1 cellular context compared by ENCODE assay signal in genomic region chr3:58177747-58178527, GRCh38.
TF ChIP-seq lines count a peak whose summit lies in the region.

No MANE protein-coding gene starts in this region.

TF ChIP-seq in HepG2, 621 proteins besides CTCF, POLR2A, EP300 and RAD21 (continued from another document and continues in another):
- TF ChIP-seq ZNF280D (CRISPR knock-in tag; IDR thresholded peaks at IDR 0.05) (peak; percentile 67; the same call in 1 of the 2 replicates), NFE2L1 (CRISPR knock-in tag; IDR thresholded peaks at IDR 0.05; ENCODE audit: borderline replicate concordance) (no peak), NPAS2 (CRISPR knock-in tag; IDR thresholded peaks at IDR 0.05; ENCODE audit: borderline replicate concordance) (no peak), HNF4A (CRISPR knock-in tag; IDR thresholded peaks at IDR 0.05) (no peak), SPEN (CRISPR knock-in tag; IDR thresholded peaks at IDR 0.05; ENCODE audit: low read depth) (peak; percentile 30; the same call in 1 of the 2 replicates), TFDP1 (CRISPR knock-in tag; IDR thresholded peaks at IDR 0.05; ENCODE audit: borderline replicate concordance) (peak; percentile 19; the same call in 1 of the 2 replicates), GMEB1 (CRISPR knock-in tag; IDR thresholded peaks at IDR 0.05; ENCODE audit: borderline replicate concordance) (no peak; the same call in 1 of the 2 replicates), RXRB (CRISPR knock-in tag; IDR thresholded peaks at IDR 0.05; ENCODE audit: borderline replicate concordance) (peak; percentile 12; the same call in 1 of the 2 replicates), ATAD3A (CRISPR knock-in tag; IDR thresholded peaks at IDR 0.05) (no peak), ZNF577 (CRISPR knock-in tag; IDR thresholded peaks at IDR 0.05; ENCODE audit: borderline replicate concordance, low read depth) (no peak), ZFP91 (CRISPR knock-in tag; IDR thresholded peaks at IDR 0.05; ENCODE audit: borderline replicate concordance) (peak; percentile 71; the same call in 1 of the 2 replicates), TRIM24 (CRISPR knock-in tag; IDR thresholded peaks at IDR 0.05) (no peak), ZMYM4 (CRISPR knock-in tag; IDR thresholded peaks at IDR 0.05) (no peak), NR2C2 (CRISPR knock-in tag; IDR thresholded peaks at IDR 0.05; ENCODE audit: borderline replicate concordance) (no peak), ZNF788 (CRISPR knock-in tag; IDR thresholded peaks at IDR 0.05; ENCODE audit: borderline replicate concordance) (no peak), MED1 (CRISPR knock-in tag; IDR thresholded peaks at IDR 0.05) (0 out of 2 replicates have a peak, but pooled peaks have one; percentile 28), ETV5 (CRISPR knock-in tag; IDR thresholded peaks at IDR 0.05; ENCODE audit: borderline replicate concordance) (peak; percentile 41; the same call in 1 of the 2 replicates), ZBTB38 (CRISPR knock-in tag; IDR thresholded peaks at IDR 0.05) (peak; percentile 52; the same call in 1 of the 2 replicates), ZKSCAN5 (CRISPR knock-in tag; IDR thresholded peaks at IDR 0.05) (0 out of 2 replicates have a peak, but pooled peaks have one; percentile 38), SIN3B (IDR thresholded peaks at IDR 0.05; ENCODE audit: low read length) (no peak), ZNF205 (CRISPR knock-in tag; IDR thresholded peaks at IDR 0.05) (no peak; the same call in 1 of the 2 replicates), ZNF720 (CRISPR knock-in tag; IDR thresholded peaks at IDR 0.05) (no peak), KAT2B (IDR thresholded peaks at IDR 0.05; ENCODE audit: borderline replicate concordance, low read depth, low read length) (no peak), ZNF510 (CRISPR knock-in tag; IDR thresholded peaks at IDR 0.05; ENCODE audit: low read depth) (no peak), ZNF576 (CRISPR knock-in tag; IDR thresholded peaks at IDR 0.05) (no peak), ZNF790 (CRISPR knock-in tag; IDR thresholded peaks at IDR 0.05; ENCODE audit: borderline replicate concordance) (no peak), ZSCAN12 (CRISPR knock-in tag; IDR thresholded peaks at IDR 0.05) (no peak)
- TF ChIP-seq, protein P1, sequence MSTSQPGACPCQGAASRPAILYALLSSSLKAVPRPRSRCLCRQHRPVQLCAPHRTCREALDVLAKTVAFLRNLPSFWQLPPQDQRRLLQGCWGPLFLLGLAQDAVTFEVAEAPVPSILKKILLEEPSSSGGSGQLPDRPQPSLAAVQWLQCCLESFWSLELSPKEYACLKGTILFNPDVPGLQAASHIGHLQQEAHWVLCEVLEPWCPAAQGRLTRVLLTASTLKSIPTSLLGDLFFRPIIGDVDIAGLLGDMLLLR (CRISPR knock-in tag; IDR thresholded peaks at IDR 0.05), result no peak
- TF ChIP-seq, protein P2, sequence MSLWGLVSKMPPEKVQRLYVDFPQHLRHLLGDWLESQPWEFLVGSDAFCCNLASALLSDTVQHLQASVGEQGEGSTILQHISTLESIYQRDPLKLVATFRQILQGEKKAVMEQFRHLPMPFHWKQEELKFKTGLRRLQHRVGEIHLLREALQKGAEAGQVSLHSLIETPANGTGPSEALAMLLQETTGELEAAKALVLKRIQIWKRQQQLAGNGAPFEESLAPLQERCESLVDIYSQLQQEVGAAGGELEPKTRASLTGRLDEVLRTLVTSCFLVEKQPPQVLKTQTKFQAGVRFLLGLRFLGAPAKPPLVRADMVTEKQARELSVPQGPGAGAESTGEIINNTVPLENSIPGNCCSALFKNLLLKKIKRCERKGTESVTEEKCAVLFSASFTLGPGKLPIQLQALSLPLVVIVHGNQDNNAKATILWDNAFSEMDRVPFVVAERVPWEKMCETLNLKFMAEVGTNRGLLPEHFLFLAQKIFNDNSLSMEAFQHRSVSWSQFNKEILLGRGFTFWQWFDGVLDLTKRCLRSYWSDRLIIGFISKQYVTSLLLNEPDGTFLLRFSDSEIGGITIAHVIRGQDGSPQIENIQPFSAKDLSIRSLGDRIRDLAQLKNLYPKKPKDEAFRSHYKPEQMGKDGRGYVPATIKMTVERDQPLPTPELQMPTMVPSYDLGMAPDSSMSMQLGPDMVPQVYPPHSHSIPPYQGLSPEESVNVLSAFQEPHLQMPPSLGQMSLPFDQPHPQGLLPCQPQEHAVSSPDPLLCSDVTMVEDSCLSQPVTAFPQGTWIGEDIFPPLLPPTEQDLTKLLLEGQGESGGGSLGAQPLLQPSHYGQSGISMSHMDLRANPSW (CRISPR knock-in tag; IDR thresholded peaks at IDR 0.05; ENCODE audit: borderline replicate concordance), result 0 out of 2 replicates have a peak, but pooled peaks have one; percentile 37
- TF ChIP-seq, protein P3, sequence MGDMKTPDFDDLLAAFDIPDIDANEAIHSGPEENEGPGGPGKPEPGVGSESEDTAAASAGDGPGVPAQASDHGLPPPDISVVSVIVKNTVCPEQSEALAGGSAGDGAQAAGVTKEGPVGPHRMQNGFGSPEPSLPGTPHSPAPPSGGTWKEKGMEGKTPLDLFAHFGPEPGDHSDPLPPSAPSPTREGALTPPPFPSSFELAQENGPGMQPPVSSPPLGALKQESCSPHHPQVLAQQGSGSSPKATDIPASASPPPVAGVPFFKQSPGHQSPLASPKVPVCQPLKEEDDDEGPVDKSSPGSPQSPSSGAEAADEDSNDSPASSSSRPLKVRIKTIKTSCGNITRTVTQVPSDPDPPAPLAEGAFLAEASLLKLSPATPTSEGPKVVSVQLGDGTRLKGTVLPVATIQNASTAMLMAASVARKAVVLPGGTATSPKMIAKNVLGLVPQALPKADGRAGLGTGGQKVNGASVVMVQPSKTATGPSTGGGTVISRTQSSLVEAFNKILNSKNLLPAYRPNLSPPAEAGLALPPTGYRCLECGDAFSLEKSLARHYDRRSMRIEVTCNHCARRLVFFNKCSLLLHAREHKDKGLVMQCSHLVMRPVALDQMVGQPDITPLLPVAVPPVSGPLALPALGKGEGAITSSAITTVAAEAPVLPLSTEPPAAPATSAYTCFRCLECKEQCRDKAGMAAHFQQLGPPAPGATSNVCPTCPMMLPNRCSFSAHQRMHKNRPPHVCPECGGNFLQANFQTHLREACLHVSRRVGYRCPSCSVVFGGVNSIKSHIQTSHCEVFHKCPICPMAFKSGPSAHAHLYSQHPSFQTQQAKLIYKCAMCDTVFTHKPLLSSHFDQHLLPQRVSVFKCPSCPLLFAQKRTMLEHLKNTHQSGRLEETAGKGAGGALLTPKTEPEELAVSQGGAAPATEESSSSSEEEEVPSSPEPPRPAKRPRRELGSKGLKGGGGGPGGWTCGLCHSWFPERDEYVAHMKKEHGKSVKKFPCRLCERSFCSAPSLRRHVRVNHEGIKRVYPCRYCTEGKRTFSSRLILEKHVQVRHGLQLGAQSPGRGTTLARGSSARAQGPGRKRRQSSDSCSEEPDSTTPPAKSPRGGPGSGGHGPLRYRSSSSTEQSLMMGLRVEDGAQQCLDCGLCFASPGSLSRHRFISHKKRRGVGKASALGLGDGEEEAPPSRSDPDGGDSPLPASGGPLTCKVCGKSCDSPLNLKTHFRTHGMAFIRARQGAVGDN (CRISPR knock-in tag; IDR thresholded peaks at IDR 0.05), result peak; percentile 85
- TF ChIP-seq, protein P4, sequence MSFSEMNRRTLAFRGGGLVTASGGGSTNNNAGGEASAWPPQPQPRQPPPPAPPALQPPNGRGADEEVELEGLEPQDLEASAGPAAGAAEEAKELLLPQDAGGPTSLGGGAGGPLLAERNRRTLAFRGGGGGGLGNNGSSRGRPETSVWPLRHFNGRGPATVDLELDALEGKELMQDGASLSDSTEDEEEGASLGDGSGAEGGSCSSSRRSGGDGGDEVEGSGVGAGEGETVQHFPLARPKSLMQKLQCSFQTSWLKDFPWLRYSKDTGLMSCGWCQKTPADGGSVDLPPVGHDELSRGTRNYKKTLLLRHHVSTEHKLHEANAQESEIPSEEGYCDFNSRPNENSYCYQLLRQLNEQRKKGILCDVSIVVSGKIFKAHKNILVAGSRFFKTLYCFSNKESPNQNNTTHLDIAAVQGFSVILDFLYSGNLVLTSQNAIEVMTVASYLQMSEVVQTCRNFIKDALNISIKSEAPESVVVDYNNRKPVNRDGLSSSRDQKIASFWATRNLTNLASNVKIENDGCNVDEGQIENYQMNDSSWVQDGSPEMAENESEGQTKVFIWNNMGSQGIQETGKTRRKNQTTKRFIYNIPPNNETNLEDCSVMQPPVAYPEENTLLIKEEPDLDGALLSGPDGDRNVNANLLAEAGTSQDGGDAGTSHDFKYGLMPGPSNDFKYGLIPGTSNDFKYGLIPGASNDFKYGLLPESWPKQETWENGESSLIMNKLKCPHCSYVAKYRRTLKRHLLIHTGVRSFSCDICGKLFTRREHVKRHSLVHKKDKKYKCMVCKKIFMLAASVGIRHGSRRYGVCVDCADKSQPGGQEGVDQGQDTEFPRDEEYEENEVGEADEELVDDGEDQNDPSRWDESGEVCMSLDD (CRISPR knock-in tag; IDR thresholded peaks at IDR 0.05; ENCODE audit: borderline replicate concordance), result no peak
- TF ChIP-seq, protein P5, sequence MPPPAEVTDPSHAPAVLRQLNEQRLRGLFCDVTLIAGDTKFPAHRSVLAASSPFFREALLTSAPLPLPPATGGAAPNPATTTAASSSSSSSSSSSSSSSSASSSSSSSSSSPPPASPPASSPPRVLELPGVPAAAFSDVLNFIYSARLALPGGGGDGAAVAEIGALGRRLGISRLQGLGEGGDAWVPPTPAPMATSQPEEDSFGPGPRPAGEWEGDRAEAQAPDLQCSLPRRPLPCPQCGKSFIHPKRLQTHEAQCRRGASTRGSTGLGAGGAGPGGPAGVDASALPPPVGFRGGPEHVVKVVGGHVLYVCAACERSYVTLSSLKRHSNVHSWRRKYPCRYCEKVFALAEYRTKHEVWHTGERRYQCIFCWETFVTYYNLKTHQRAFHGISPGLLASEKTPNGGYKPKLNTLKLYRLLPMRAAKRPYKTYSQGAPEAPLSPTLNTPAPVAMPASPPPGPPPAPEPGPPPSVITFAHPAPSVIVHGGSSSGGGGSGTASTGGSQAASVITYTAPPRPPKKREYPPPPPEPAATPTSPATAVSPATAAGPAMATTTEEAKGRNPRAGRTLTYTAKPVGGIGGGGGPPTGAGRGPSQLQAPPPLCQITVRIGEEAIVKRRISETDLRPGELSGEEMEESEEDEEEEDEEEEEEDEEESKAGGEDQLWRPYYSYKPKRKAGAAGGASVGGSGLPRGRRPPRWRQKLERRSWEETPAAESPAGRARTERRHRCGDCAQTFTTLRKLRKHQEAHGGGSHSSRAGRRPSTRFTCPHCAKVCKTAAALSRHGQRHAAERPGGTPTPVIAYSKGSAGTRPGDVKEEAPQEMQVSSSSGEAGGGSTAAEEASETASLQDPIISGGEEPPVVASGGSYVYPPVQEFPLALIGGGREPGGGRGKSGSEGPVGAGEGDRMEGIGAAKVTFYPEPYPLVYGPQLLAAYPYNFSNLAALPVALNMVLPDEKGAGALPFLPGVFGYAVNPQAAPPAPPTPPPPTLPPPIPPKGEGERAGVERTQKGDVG (CRISPR knock-in tag; IDR thresholded peaks at IDR 0.05; ENCODE audit: borderline replicate concordance), result no peak
